Comparison of ENCODE assay signal across 17 cellular contexts in genomic region chr11:3010004-3010403, GRCh38. TPM values are rescaled to one million over a fixed set of nuclear protein-coding genes. Genes with fewer than 3 reads are reported as not detected.
DNase-seq lines count a peak whose midpoint lies in the region; ATAC-seq and TF ChIP-seq lines count a peak whose summit lies in the region.
"Had no signal": no experiment of that assay in that cellular context is flagged by ENCODE, and none has a peak within 500 bp of the region (broad histone marks: within the 10 kb centered on the region; RNA-seq: fewer than 3 reads in every experiment).

No MANE protein-coding gene starts in this region.

- no peaks in the 10 kb centered on the region for H3K9me3 Mint-ChIP-seq in activated naive CD4-positive, alpha-beta T cell treated with anti-CD3 and anti-CD28 coated beads, Interleukin-2, amount 10 ng/mL, durations not matched to agents 7 days and 5 days
- no peaks in the 10 kb centered on the region for H3K9me3 Mint-ChIP-seq in activated naive CD4-positive, alpha-beta T cell treated with anti-CD3 and anti-CD28 coated beads for 36 hours
- H3K9me3 Mint-ChIP-seq in HFFc6 (no peaks in the 10 kb centered on the region), neural crest cell (no peaks in the 10 kb centered on the region)
- no peaks in the 10 kb centered on the region for H3K9me3 Mint-ChIP-seq in activated T-helper 2 cell treated with anti-CD3 and anti-CD28 coated beads, Interferon-gamma antibody, Interleukin-2, Interleukin-4, amounts not matched to agents 10 μg/mL and 5 μg/mL and 100 μg/mL, durations not matched to agents 14 hours and 24 hours and 36 hours
- H3K9me3 Mint-ChIP-seq: mesothelial cell of epicardium had no signal

- H3K36me3 Mint-ChIP-seq in activated naive CD4-positive, alpha-beta T cell treated with anti-CD3 and anti-CD28 coated beads, Interleukin-2, amount 10 ng/mL, durations not matched to agents 7 days and 5 days, result peaks cover 55% of the 10 kb centered on the region
- peaks cover 47% of the 10 kb centered on the region for H3K36me3 Mint-ChIP-seq in activated naive CD4-positive, alpha-beta T cell treated with anti-CD3 and anti-CD28 coated beads for 36 hours (ENCODE audit: low read depth)
- H3K36me3 Mint-ChIP-seq in HFFc6 (ENCODE audit: low read depth) (0 out of 2 replicates have a peak, but pooled peaks cover 5% of the 10 kb centered on the region), neural crest cell (ENCODE audit: low read depth) (no peaks in the 10 kb centered on the region)
- peaks cover 62% of the 10 kb centered on the region for H3K36me3 Mint-ChIP-seq in activated T-helper 2 cell treated with anti-CD3 and anti-CD28 coated beads, Interferon-gamma antibody, Interleukin-2, Interleukin-4, amounts not matched to agents 10 μg/mL and 5 μg/mL and 100 μg/mL, durations not matched to agents 14 hours and 24 hours and 36 hours (ENCODE audit: low read depth)

- peak; percentile 44 for DNase-seq in activated naive CD4-positive, alpha-beta T cell treated with anti-CD3 and anti-CD28 coated beads, Interleukin-2, amount 10 ng/mL, durations not matched to agents 7 days and 5 days
- no peak for DNase-seq in activated naive CD4-positive, alpha-beta T cell treated with anti-CD3 and anti-CD28 coated beads for 36 hours
- DNase-seq in HFFc6 (no peak), neural crest cell (ENCODE audit: low read depth, low spot score) (no peak), NCI-H1105 treated with DMSO at 0.1 percent for 48 hours (lab: John Stamatoyannopoulos, UW) (no peak), sciatic nerve (ENCODE audit: low spot score) (no peak)
- no peak for DNase-seq in activated T-helper 2 cell treated with anti-CD3 and anti-CD28 coated beads, Interferon-gamma antibody, Interleukin-2, Interleukin-4, amounts not matched to agents 10 μg/mL and 5 μg/mL and 100 μg/mL, durations not matched to agents 14 hours and 24 hours and 36 hours (ENCODE audit: low spot score)
- DNase-seq: ACHN; effector CD4-positive, alpha-beta T cell; EL; H7; T1000; testis had no signal

- CTCF ChIA-PET in activated naive CD4-positive, alpha-beta T cell treated with anti-CD3 and anti-CD28 coated beads, Interleukin-2, amount 10 ng/mL, durations not matched to agents 7 days and 5 days (lab: Charles Lee), result interaction anchor here (0.8 to 1.2 kb wide), 2 partner anchors 34 kb away, joined by 3 read pairs; no protein-coding TSS in a partner anchor
- CTCF ChIA-PET in activated naive CD4-positive, alpha-beta T cell treated with anti-CD3 and anti-CD28 coated beads for 36 hours (lab: Charles Lee), result interaction anchor here (0.7 to 1.3 kb wide), 2 partner anchors 30 to 119 kb away, joined by 3 to 4 read pairs; no protein-coding TSS in a partner anchor

- H3K4me1 Mint-ChIP-seq in activated naive CD4-positive, alpha-beta T cell treated with anti-CD3 and anti-CD28 coated beads, Interleukin-2, amount 10 ng/mL, durations not matched to agents 7 days and 5 days, result peaks cover 72% of the 10 kb centered on the region
- H3K4me1 Mint-ChIP-seq in activated naive CD4-positive, alpha-beta T cell treated with anti-CD3 and anti-CD28 coated beads for 36 hours (ENCODE audit: low read depth), result peaks cover 14% of the 10 kb centered on the region
- H3K4me1 Mint-ChIP-seq in HFFc6 (ENCODE audit: low read depth) (no peaks in the 10 kb centered on the region), neural crest cell (no peaks in the 10 kb centered on the region)
- H3K4me1 Mint-ChIP-seq in activated T-helper 2 cell treated with anti-CD3 and anti-CD28 coated beads, Interferon-gamma antibody, Interleukin-2, Interleukin-4, amounts not matched to agents 10 μg/mL and 5 μg/mL and 100 μg/mL, durations not matched to agents 14 hours and 24 hours and 36 hours (ENCODE audit: low read depth), result peaks cover 32% of the 10 kb centered on the region
- H3K4me1 Mint-ChIP-seq: mesothelial cell of epicardium had no signal

- intact Hi-C loops in activated naive CD4-positive, alpha-beta T cell treated with anti-CD3 and anti-CD28 coated beads for 36 hours (cut with micrococcal nuclease), result no loop called here
- intact Hi-C loops in activated T-helper 2 cell treated with anti-CD3 and anti-CD28 coated beads, Interferon-gamma antibody, Interleukin-2, Interleukin-4, amounts not matched to agents 10 μg/mL and 5 μg/mL and 100 μg/mL, durations not matched to agents 14 hours and 24 hours and 36 hours (cut with micrococcal nuclease), result no loop called here
- intact Hi-C loops in sciatic nerve (cut with DNase I), result no loop called here

- H3K4me3 Mint-ChIP-seq in activated naive CD4-positive, alpha-beta T cell treated with anti-CD3 and anti-CD28 coated beads, Interleukin-2, amount 10 ng/mL, durations not matched to agents 7 days and 5 days, result no peak overlapping the region
- H3K4me3 Mint-ChIP-seq in activated naive CD4-positive, alpha-beta T cell treated with anti-CD3 and anti-CD28 coated beads for 36 hours, result no peak overlapping the region
- H3K4me3 Mint-ChIP-seq in HFFc6 (no peak overlapping the region), neural crest cell (no peak overlapping the region)
- no peak overlapping the region for H3K4me3 Mint-ChIP-seq in activated T-helper 2 cell treated with anti-CD3 and anti-CD28 coated beads, Interferon-gamma antibody, Interleukin-2, Interleukin-4, amounts not matched to agents 10 μg/mL and 5 μg/mL and 100 μg/mL, durations not matched to agents 14 hours and 24 hours and 36 hours (ENCODE audit: low read depth)
- H3K4me3 Mint-ChIP-seq: mesothelial cell of epicardium had no signal

- ATAC-seq in GM18858 (IDR thresholded peaks at IDR 0.05; ENCODE audit: unreplicated experiment), result no peak
- no peak for ATAC-seq in sciatic nerve
- ATAC-seq: left lung had no signal

- H3K27me3 Mint-ChIP-seq in activated naive CD4-positive, alpha-beta T cell treated with anti-CD3 and anti-CD28 coated beads, Interleukin-2, amount 10 ng/mL, durations not matched to agents 7 days and 5 days, result no peaks in the 10 kb centered on the region
- no peaks in the 10 kb centered on the region for H3K27me3 Mint-ChIP-seq in activated naive CD4-positive, alpha-beta T cell treated with anti-CD3 and anti-CD28 coated beads for 36 hours (ENCODE audit: low read depth)
- H3K27me3 Mint-ChIP-seq in HFFc6 (ENCODE audit: insufficient read depth) (peaks cover 2% of the 10 kb centered on the region; the same call in 1 of the 2 replicates), neural crest cell (ENCODE audit: low read depth) (no peaks in the 10 kb centered on the region)
- H3K27me3 Mint-ChIP-seq in activated T-helper 2 cell treated with anti-CD3 and anti-CD28 coated beads, Interferon-gamma antibody, Interleukin-2, Interleukin-4, amounts not matched to agents 10 μg/mL and 5 μg/mL and 100 μg/mL, durations not matched to agents 14 hours and 24 hours and 36 hours (ENCODE audit: low read depth), result no peaks in the 10 kb centered on the region
- H3K27me3 Mint-ChIP-seq: progenitor cell of endocrine pancreas had no signal

- no peak for TF ChIP-seq CTCF in HFFc6 (IDR thresholded peaks at IDR 0.05)
- no peak for TF ChIP-seq CTCF in neural crest cell (conservative IDR thresholded peaks at IDR 0.05)

- H3K27ac Mint-ChIP-seq in activated naive CD4-positive, alpha-beta T cell treated with anti-CD3 and anti-CD28 coated beads, Interleukin-2, amount 10 ng/mL, durations not matched to agents 7 days and 5 days, result peak overlapping the region; percentile 89
- H3K27ac Mint-ChIP-seq in activated naive CD4-positive, alpha-beta T cell treated with anti-CD3 and anti-CD28 coated beads for 36 hours, result no peak overlapping the region
- H3K27ac Mint-ChIP-seq in HFFc6 (peak overlapping the region; percentile 15; the same call in 1 of the 2 replicates), neural crest cell (ENCODE audit: unreplicated experiment) (peak overlapping the region; percentile 57)
- H3K27ac Mint-ChIP-seq in activated T-helper 2 cell treated with anti-CD3 and anti-CD28 coated beads, Interferon-gamma antibody, Interleukin-2, Interleukin-4, amounts not matched to agents 10 μg/mL and 5 μg/mL and 100 μg/mL, durations not matched to agents 14 hours and 24 hours and 36 hours, result peak overlapping the region; percentile 90
- H3K27ac Mint-ChIP-seq: mesothelial cell of epicardium, progenitor cell of endocrine pancreas had no signal

RNA-seq across cellular contexts. Expression of gene NAP1L4, which starts 17.9 kb away (rescaled TPM):
- 100 to 1,000 TPM; 240 to 245 TPM for total RNA-seq in activated naive CD4-positive, alpha-beta T cell treated with anti-CD3 and anti-CD28 coated beads for 36 hours
- total RNA-seq in HFFc6 (2021; fragmentation: NEBNext Ultra II Directional; extraction: Animal tissue kit (Norgen Biotek cat#: 25700)), result 100 to 1,000 TPM; 109 to 140 (median 131) TPM
- 267 and 286 TPM in 2 replicates for total RNA-seq in activated T-helper 2 cell treated with anti-CD3 and anti-CD28 coated beads, Interferon-gamma antibody, Interleukin-2, Interleukin-4, amounts not matched to agents 10 μg/mL and 5 μg/mL and 100 μg/mL, durations not matched to agents 14 hours and 24 hours and 36 hours
- total RNA-seq in neural crest cell (219 and 224 TPM in 2 replicates), sciatic nerve (173 TPM)

RNA-seq across cellular contexts. Expression of gene CARS1, which starts 47.2 kb away (rescaled TPM):
- 100 to 1,000 TPM; 126 to 128 TPM for total RNA-seq in activated naive CD4-positive, alpha-beta T cell treated with anti-CD3 and anti-CD28 coated beads for 36 hours
- total RNA-seq in HFFc6 (2021; fragmentation: NEBNext Ultra II Directional; extraction: Animal tissue kit (Norgen Biotek cat#: 25700)), result 10 to 100 TPM; 51.2 to 64.3 (median 56.1) TPM
- total RNA-seq in activated T-helper 2 cell treated with anti-CD3 and anti-CD28 coated beads, Interferon-gamma antibody, Interleukin-2, Interleukin-4, amounts not matched to agents 10 μg/mL and 5 μg/mL and 100 μg/mL, durations not matched to agents 14 hours and 24 hours and 36 hours, result 46.4 and 51.8 TPM in 2 replicates
- 59.2 and 61.8 TPM in 2 replicates for total RNA-seq in neural crest cell
- 42.3 TPM for total RNA-seq in sciatic nerve
